In the genomic region with DNA sequence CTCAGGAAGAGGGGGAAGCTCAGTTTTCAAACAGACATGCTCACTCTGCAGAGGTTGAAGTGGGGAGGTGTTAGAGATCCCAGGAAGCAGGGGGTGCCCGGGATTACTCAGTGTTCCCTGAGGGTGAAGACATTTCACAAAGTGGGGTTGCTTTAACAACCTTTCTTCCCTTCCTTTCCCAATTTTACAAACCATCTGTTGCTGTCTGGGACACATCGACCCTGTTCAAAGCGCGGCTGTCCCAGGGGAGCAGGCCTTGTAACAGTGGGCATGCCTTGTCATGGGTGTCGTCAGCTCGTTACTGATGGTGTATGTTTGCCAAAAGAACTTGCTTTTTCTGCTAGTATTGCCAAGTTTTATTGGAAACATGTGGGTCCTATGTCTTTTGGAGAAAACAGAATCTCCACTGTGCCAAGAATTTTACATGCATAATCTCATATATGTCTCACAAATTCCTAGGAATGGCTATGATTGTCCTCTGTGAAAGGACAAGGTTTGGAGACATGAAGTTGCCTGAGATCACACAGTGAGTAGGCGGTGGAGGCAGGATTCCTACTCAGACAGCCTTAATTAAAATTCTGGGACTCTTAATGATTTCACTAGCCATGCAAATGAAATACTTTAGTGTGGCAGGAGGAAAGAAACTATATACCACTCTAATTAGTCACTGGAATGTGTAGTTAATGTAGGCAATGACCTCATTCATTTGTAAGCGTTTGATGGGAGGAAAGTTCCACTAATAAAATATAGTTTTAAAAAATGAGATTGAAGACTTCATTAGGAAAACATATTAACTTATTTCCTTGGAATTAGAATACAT, we compare ENCODE assay signal across 15 cellular contexts.
DNase-seq lines count a peak whose midpoint lies in the region; ATAC-seq, FAIRE-seq and TF ChIP-seq lines count a peak whose summit lies in the region.
"Had no signal": no experiment of that assay in that cellular context is flagged by ENCODE, and none has a peak within 500 bp of the region (broad histone marks: within the 10 kb centered on the region; RNA-seq: fewer than 3 reads in every experiment).

No MANE protein-coding gene starts in this region.

- no peaks in the 10 kb centered on the region for H3K79me2 ChIP-seq in H1 (ENCODE audit: control insufficient read depth in 1 of 2, insufficient read depth in 2 of 2, low read length in 2 of 2)

- no peak overlapping the region for H2AK5ac ChIP-seq in H1 (ENCODE audit: low read depth, low read length)

- no peaks in the 10 kb centered on the region for H3K36me3 Mint-ChIP-seq in activated naive CD4-positive, alpha-beta T cell treated with anti-CD3 and anti-CD28 coated beads, Interleukin-2, amount 50 U/mL, for 72 hours

- H3K4me3 ChIP-seq in A673 (ENCODE audit: low read depth, low read length, poor library complexity, severe bottlenecking) (no peak overlapping the region), H1 (ENCODE audit: extremely low read depth in 1 of 4, insufficient read depth in 2 of 4, low read depth in 3 of 4, low read length in 4 of 4) (no peak overlapping the region), sigmoid colon (no peak overlapping the region)
- H3K4me3 ChIP-seq: SJSA1, tibial nerve had no signal

- no peak overlapping the region for H3K56ac ChIP-seq in H1 (replicated peaks; ENCODE audit: insufficient read length, low read depth, low read length)

- peak overlapping the region; percentile 81; the same call in 1 of the 2 replicates for H2AFZ ChIP-seq in H1 (ENCODE audit: low read length)

- no peak overlapping the region for H3K27ac Mint-ChIP-seq in activated naive CD4-positive, alpha-beta T cell treated with anti-CD3 and anti-CD28 coated beads, Interleukin-2, amount 50 U/mL, for 72 hours

- no peak overlapping the region for H3K14ac ChIP-seq in H1 (ENCODE audit: insufficient read length)

- H4K20me1 ChIP-seq in H1 (replicated peaks in 1 of 2; ENCODE audit: control insufficient read depth in 1 of 2, insufficient read depth in 2 of 2, low read length in 2 of 2), result peaks cover 0 to 7% of the 10 kb centered on the region in 2 experiments

- H3K4me1 ChIP-seq in A673 (ENCODE audit: insufficient read depth, low read length, poor library complexity, severe bottlenecking), result peaks cover 45% of the 10 kb centered on the region
- H3K4me1 ChIP-seq in H1 (replicated peaks in 1 of 4; ENCODE audit: control insufficient read depth in 3 of 4, insufficient read depth in 4 of 4, low read length in 3 of 4), result no peaks in the 10 kb centered on the region
- H3K4me1 ChIP-seq in sigmoid colon, result no peaks in the 10 kb centered on the region

- BruUV-seq in A673 (replicated peaks; lab: Mats Ljungman, UMichigan), result no TSS peak

- H3K4me2 ChIP-seq in H1 (ENCODE audit: insufficient read depth in 1 of 2, low read depth in 2 of 2, low read length in 2 of 2), result no peak overlapping the region

- H3K23me2 ChIP-seq in H1 (ENCODE audit: low read depth, low read length), result peaks cover 10% of the 10 kb centered on the region; the same call in 1 of the 2 replicates

- H2BK15ac ChIP-seq in H1 (ENCODE audit: low read length), result no peak overlapping the region

- intact Hi-C loops in A673 (cut with micrococcal nuclease; ENCODE audit: unreplicated experiment), result loop anchor here (5.0 kb wide), 1 partner anchor 43 kb away; no protein-coding TSS in a partner anchor
- intact Hi-C loops in sigmoid colon (cut with DNase I), result no loop called here

- H2BK5ac ChIP-seq in H1 (ENCODE audit: low read depth, low read length), result no peak overlapping the region

- FAIRE-seq in H1 (lab: Jason Lieb, UNC), result no peak
- FAIRE-seq: A204.1, G401.6 had no signal

- no peak overlapping the region for H4K8ac ChIP-seq in H1 (ENCODE audit: extremely low read depth, insufficient read depth, low read length)

- no peak overlapping the region for H2BK12ac ChIP-seq in H1 (ENCODE audit: low read depth, low read length)

- no peak overlapping the region for H3K23ac ChIP-seq in H1 (ENCODE audit: insufficient read length)

- H3K9me3 ChIP-seq in A673 (ENCODE audit: low read depth, low read length, poor library complexity, severe bottlenecking), result no peaks in the 10 kb centered on the region
- H3K9me3 ChIP-seq in H1 (ENCODE audit: insufficient read depth in 2 of 2, low read depth in 1 of 2, low read length in 1 of 2), result peaks cover 0 to 3% of the 10 kb centered on the region in 2 experiments; a peak in 1 of 4 replicates
- H3K9me3 ChIP-seq in sigmoid colon, result no peaks in the 10 kb centered on the region
- H3K9me3 ChIP-seq: neutrophil, SJSA1, tibial nerve had no signal

- POLR2A ChIA-PET in A673 (lab: Charles Lee; ENCODE audit: low non-redundant PET), result no interaction called here
- POLR2A ChIA-PET in H1 (lab: Charles Lee; ENCODE audit: partially characterized antibody), result no interaction called here

- H4K5ac ChIP-seq in H1 (ENCODE audit: insufficient read length, low read depth, low read length), result no peak overlapping the region

- H2BK20ac ChIP-seq in H1 (ENCODE audit: low read length), result no peak overlapping the region

- no peak overlapping the region for H3K9ac ChIP-seq in H1 (replicated peaks in 1 of 4; ENCODE audit: extremely low read depth in 1 of 4, low read depth in 3 of 4, low read length in 3 of 4)

- no peak overlapping the region for H3K18ac ChIP-seq in H1 (ENCODE audit: extremely low read depth, low read length)

- DNase-seq in A673 (ENCODE audit: low spot score) (peak; percentile 83), M059J (ENCODE audit: low read depth) (peak; percentile 73), H1 (ENCODE audit: low read depth in 1 of 2, low spot score in 2 of 2) (no peak), kidney tubule cell (ENCODE audit: low spot score) (peak; percentile 43), sigmoid colon (no peak), mesenteric fat pad (ENCODE audit: low spot score) (no peak)
- no peak for DNase-seq in activated naive CD4-positive, alpha-beta T cell treated with anti-CD3 and anti-CD28 coated beads, Interleukin-2, amount 50 U/mL, for 72 hours (ENCODE audit: low spot score in 2 of 2)
- DNase-seq: effector CD4-positive, alpha-beta T cell; Kasumi-1 had no signal

- TF ChIP-seq EP300 in H1 (IDR thresholded peaks at IDR 0.05; ENCODE audit: borderline replicate concordance in 1 of 2, low read depth in 2 of 2, low read length in 2 of 2) (no peak), sigmoid colon (IDR thresholded peaks at IDR 0.05) (no peak)

- H4K91ac ChIP-seq in H1 (replicated peaks; ENCODE audit: insufficient read length, low read length), result no peak overlapping the region

- H3K27ac ChIP-seq in A673 (ENCODE audit: low read depth, low read length, poor library complexity, severe bottlenecking) (peak overlapping the region; percentile 65), H1 (ENCODE audit: low read depth, low read length) (no peak overlapping the region), sigmoid colon (no peak overlapping the region)
- H3K27ac ChIP-seq: neutrophil, SJSA1 had no signal

- H3K9me3 Mint-ChIP-seq in activated naive CD4-positive, alpha-beta T cell treated with anti-CD3 and anti-CD28 coated beads, Interleukin-2, amount 50 U/mL, for 72 hours, result peaks cover 8 to 10% of the 10 kb centered on the region in 2 donors

- H2BK120ac ChIP-seq in H1 (replicated peaks; ENCODE audit: low read depth, low read length), result no peak overlapping the region

- CTCF ChIA-PET in A673 (lab: Charles Lee) (no interaction called here), H1 (lab: Charles Lee; ENCODE audit: partially characterized antibody) (no interaction called here)

- no peaks in the 10 kb centered on the region for H3K36me3 ChIP-seq in A673 (ENCODE audit: insufficient read depth, low read length, poor library complexity, severe bottlenecking)
- no peaks in the 10 kb centered on the region for H3K36me3 ChIP-seq in H1 (ENCODE audit: control insufficient read depth in 2 of 4, insufficient read depth in 4 of 4, low read length in 3 of 4)
- H3K36me3 ChIP-seq in sigmoid colon, result no peaks in the 10 kb centered on the region
- H3K36me3 ChIP-seq: neutrophil, SJSA1, tibial nerve had no signal

- TF ChIP-seq POLR2A in H1 (IDR thresholded peaks at IDR 0.05; ENCODE audit: control extremely low read depth in 1 of 2, low read depth in 2 of 2, low read length in 2 of 2), result no peak
- TF ChIP-seq POLR2A in sigmoid colon (IDR thresholded peaks at IDR 0.05), result no peak

- no peak overlapping the region for H3K4ac ChIP-seq in H1 (replicated peaks; ENCODE audit: insufficient read length, low read depth, low read length)

- no peak for ATAC-seq in GM21390 (IDR thresholded peaks at IDR 0.05; ENCODE audit: unreplicated experiment)
- ATAC-seq in activated naive CD4-positive, alpha-beta T cell treated with anti-CD3 and anti-CD28 coated beads, Interleukin-2, amount 50 U/mL, for 72 hours, result no peak

- TF ChIP-seq RAD21 in H1 (IDR thresholded peaks at IDR 0.05 in 1 of 2, conservative IDR thresholded peaks at IDR 0.05 in 1 of 2; ENCODE audit: low read depth in 2 of 2, low read length in 2 of 2), result no peak

- H3K27me3 ChIP-seq in A673 (replicated peaks; ENCODE audit: insufficient read depth, low read depth, low read length, poor library complexity) (no peaks in the 10 kb centered on the region), H1 (replicated peaks in 1 of 4; ENCODE audit: control insufficient read depth in 3 of 4, extremely low read depth in 1 of 4, insufficient read depth in 3 of 4, low read length in 3 of 4) (no peaks in the 10 kb centered on the region), sigmoid colon (no peaks in the 10 kb centered on the region)
- H3K27me3 ChIP-seq: SJSA1, tibial nerve had no signal

- H3K79me1 ChIP-seq in H1 (ENCODE audit: low read depth, low read length), result no peaks in the 10 kb centered on the region

- WGBS in H1 (ENCODE audit: extremely low coverage in 1 of 2, insufficient coverage in 1 of 2, insufficient read length in 1 of 2, insufficient replicate concordance in 2 of 2, low coverage in 1 of 2, low lambda C conversion rate in 2 of 2, missing lambda C conversion rate in 1 of 2), 2 experiments, result 88% methylated on average over 8 of the region's 8 CpGs; no CpG with 5 or more reads in 1 of the 2 experiments
- WGBS in sigmoid colon, 2 donors, result 73 to 76% methylated on average over 8 of the region's 8 CpGs

- TF ChIP-seq CTCF in A673 (conservative IDR thresholded peaks at IDR 0.05; ENCODE audit: low read depth, low read length) (no peak), H1 (IDR thresholded peaks at IDR 0.05; ENCODE audit: control extremely low read depth in 1 of 3, insufficient read depth in 1 of 3, low read depth in 1 of 3, low read length in 3 of 3) (no peak), sigmoid colon (IDR thresholded peaks at IDR 0.05) (no peak)

TF ChIP-seq in H1, 55 proteins besides CTCF, POLR2A, EP300 and RAD21:
- TF ChIP-seq, protein P1, sequence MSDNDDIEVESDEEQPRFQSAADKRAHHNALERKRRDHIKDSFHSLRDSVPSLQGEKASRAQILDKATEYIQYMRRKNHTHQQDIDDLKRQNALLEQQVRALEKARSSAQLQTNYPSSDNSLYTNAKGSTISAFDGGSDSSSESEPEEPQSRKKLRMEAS (IDR thresholded peaks at IDR 0.05), result no peak
- no peak for TF ChIP-seq EZH2 (IDR thresholded peaks at IDR 0.05; ENCODE audit: low read depth, low read length, severe bottlenecking)

Comparison
In these comparisons a context has a peak if more than half of its experiments do, and no peak if none do; other contexts are left out.
1. DNase-seq: peak in A673 (single experiment), M059J (single experiment) and kidney tubule cell (single experiment); none in H1 (0 of 2), sigmoid colon (single experiment), activated naive CD4-positive, alpha-beta T cell treated with anti-CD3 and anti-CD28 coated beads, Interleukin-2, amount 50 U/mL, for 72 hours (0 of 2) and mesenteric fat pad (single experiment).